In genomic region chr15:94225616-94226015, GRCh38 we compare ENCODE assay signal across 17 cellular contexts. TPM values are rescaled to one million over a fixed set of nuclear protein-coding genes. Genes with fewer than 3 reads are reported as not detected.
DNase-seq lines count a peak whose midpoint lies in the region; FAIRE-seq and TF ChIP-seq lines count a peak whose summit lies in the region.
"Had no signal": no experiment of that assay in that cellular context is flagged by ENCODE, and none has a peak within 500 bp of the region (broad histone marks: within the 10 kb centered on the region; RNA-seq: fewer than 3 reads in every experiment).

No MANE protein-coding gene starts in this region.

- no peak for FAIRE-seq in RCC 7860 (lab: Jason Lieb, UNC)
- FAIRE-seq: H1 had no signal

- no peak overlapping the region for H3K27ac ChIP-seq in fibroblast of lung (ENCODE audit: insufficient read depth, low read length)
- H3K27ac ChIP-seq: PC-9, SJCRH30 had no signal

- H3K36me3 ChIP-seq in adipocyte (ENCODE audit: control insufficient read depth, insufficient read depth, low read length, severe bottlenecking) (no peaks in the 10 kb centered on the region), fibroblast of lung (ENCODE audit: control insufficient read depth, insufficient read depth, low read length) (no peaks in the 10 kb centered on the region)
- H3K36me3 ChIP-seq: SJCRH30 had no signal

- H3K9ac ChIP-seq in adipocyte (ENCODE audit: low read length): peak overlapping the region; percentile 22
- H3K9ac ChIP-seq in fibroblast of lung (ENCODE audit: insufficient read depth, low read length): no peak overlapping the region

- H2AFZ ChIP-seq in fibroblast of lung (ENCODE audit: low read length): no peak overlapping the region
- H2AFZ ChIP-seq: PC-9 had no signal

- no peak for TF ChIP-seq CTCF in fibroblast of lung (conservative IDR thresholded peaks at IDR 0.05 in 1 of 2, IDR thresholded peaks at IDR 0.05 in 1 of 2; ENCODE audit: low read depth in 1 of 2, low read length in 2 of 2)

- peak overlapping the region; percentile 1 for H3K4me3 ChIP-seq in adipocyte (ENCODE audit: low read length)
- H3K4me3 ChIP-seq in fibroblast of lung (replicated peaks in 1 of 4; ENCODE audit: control extremely low read depth in 1 of 4, insufficient read depth in 1 of 4, low read depth in 3 of 4, low read length in 4 of 4): no peak overlapping the region
- H3K4me3 ChIP-seq: PC-9, SJCRH30 had no signal

- H4K20me1 ChIP-seq in fibroblast of lung (ENCODE audit: control insufficient read depth, extremely low read depth, insufficient read depth, low read length): no peaks in the 10 kb centered on the region

- peak; percentile 26 for DNase-seq in GM03348 (ENCODE audit: low spot score)
- DNase-seq in adipocyte (ENCODE audit: low read depth): peak; percentile 64
- DNase-seq in fibroblast of lung (ENCODE audit: low read depth in 2 of 2): peak in 1 of 2 donors; percentile 34
- DNase-seq in NCI-H2196 (lab: John Stamatoyannopoulos, UW; ENCODE audit: unreplicated experiment): no peak
- no peak for DNase-seq in RCC 7860 (ENCODE audit: low spot score)
- DNase-seq in AML-193 (lab: John Stamatoyannopoulos, UW): no peak
- no peak for DNase-seq in NCI-H2107 (lab: John Stamatoyannopoulos, UW)
- DNase-seq: ACHN; CD4-positive, alpha-beta T cell; KBM-7; MV-4-11; NCI-H1694 treated with DMSO at 0.1 percent for 48 hours; NCI-H345; NCI-H524 treated with DMSO at 0.1 percent for 48 hours; PC-9; SJCRH30 had no signal

- H3K4me1 ChIP-seq in adipocyte (ENCODE audit: control insufficient read depth, insufficient read depth, low read length): peaks cover 23% of the 10 kb centered on the region
- peaks cover 2% of the 10 kb centered on the region for H3K4me1 ChIP-seq in fibroblast of lung (ENCODE audit: control insufficient read depth, extremely low read depth, insufficient read depth, low read length)
- H3K4me1 ChIP-seq: SJCRH30 had no signal

- no peaks in the 10 kb centered on the region for H3K27me3 ChIP-seq in adipocyte (replicated peaks; ENCODE audit: control insufficient read depth, insufficient read depth, low read length)
- H3K27me3 ChIP-seq in fibroblast of lung (ENCODE audit: control insufficient read depth, insufficient read depth, low read length): no peaks in the 10 kb centered on the region
- H3K27me3 ChIP-seq: SJCRH30 had no signal

- H3K4me2 ChIP-seq in fibroblast of lung (ENCODE audit: extremely low read depth, insufficient read depth, low read length): peak overlapping the region; percentile 27
- H3K4me2 ChIP-seq: PC-9 had no signal

- H3K79me2 ChIP-seq in fibroblast of lung (ENCODE audit: control insufficient read depth, insufficient read depth, low read length): no peaks in the 10 kb centered on the region

- H3K9me3 ChIP-seq in adipocyte (ENCODE audit: control insufficient read depth, low read length): no peaks in the 10 kb centered on the region
- no peaks in the 10 kb centered on the region for H3K9me3 ChIP-seq in fibroblast of lung (ENCODE audit: control insufficient read depth, insufficient read depth, low read depth, low read length)
- H3K9me3 ChIP-seq: SJCRH30 had no signal

RNA-seq across cellular contexts. Expression of gene MCTP2, which starts 5.7 kb away (rescaled TPM):
- total RNA-seq in fibroblast of lung: 5.6 and 14.5 TPM in 2 replicates
- 3.6 and 4.7 TPM in 2 replicates for polyA plus RNA-seq in fibroblast of lung
- 1.6 TPM in 2 replicates for polyA plus RNA-seq in fibroblast of lung (2012)
- polyA minus RNA-seq in fibroblast of lung (ENCODE audit: low replicate concordance): 3.2 and 7.2 TPM in 2 replicates

Comparison
In these comparisons a context has a peak if more than half of its experiments do, and no peak if none do; other contexts are left out.
1. DNase-seq: peak in GM03348 (single experiment) and adipocyte (single experiment); none in NCI-H2196 (single experiment), RCC 7860 (single experiment), AML-193 (0 of 2) and NCI-H2107 (single experiment).